ENCODE assay signal across 34 cellular contexts in the genomic region with DNA sequence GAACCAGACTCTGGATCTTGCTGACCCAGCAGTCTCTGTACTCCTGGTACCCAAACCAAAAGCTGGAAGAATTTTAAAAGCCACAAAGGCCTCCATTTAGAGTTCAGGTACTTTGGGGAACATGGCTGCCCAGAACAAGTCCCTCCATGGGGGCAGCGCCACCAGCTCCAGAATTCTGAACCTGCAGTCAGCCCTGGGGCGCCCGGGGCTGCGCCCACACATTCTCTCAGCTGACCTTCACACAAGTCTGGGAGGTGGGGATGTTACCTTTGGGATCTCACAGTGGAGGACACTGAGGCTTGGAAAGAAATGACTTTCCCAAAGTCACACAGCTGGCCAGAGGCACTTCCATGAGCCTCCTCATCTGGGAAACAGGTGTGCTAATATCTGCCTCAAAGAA.
"Had no signal": no experiment of that assay in that cellular context is flagged by ENCODE, and none has a peak within 500 bp of the region (broad histone marks: within the 10 kb centered on the region; RNA-seq: fewer than 3 reads in every experiment).

No MANE protein-coding gene starts in this region.

- H3K4me1 ChIP-seq: ascending aorta, breast epithelium had no signal

- H3K36me3 Mint-ChIP-seq: activated CD4-positive, alpha-beta memory T cell treated with anti-CD3 and anti-CD28 coated beads for 36 hours; activated naive CD4-positive, alpha-beta T cell treated with anti-CD3 and anti-CD28 coated beads, Interleukin-2, amount 10 ng/mL, durations not matched to agents 7 days and 5 days; activated naive CD4-positive, alpha-beta T cell treated with anti-CD3 and anti-CD28 coated beads, Interleukin-2, amount 50 U/mL, for 24 hours; activated naive CD8-positive, alpha-beta T cell; activated naive CD8-positive, alpha-beta T cell treated with anti-CD3 and anti-CD28 coated beads, Interleukin-2, amount 10 ng/mL, durations not matched to agents 7 days and 5 days had no signal

- H3K27ac ChIP-seq: ascending aorta, brain microvascular endothelial cell, breast epithelium, VCaP had no signal

- H3K4me3 Mint-ChIP-seq: activated B cell treated with CpG ODN at 0.5 μM for 24 hours; activated CD4-positive, alpha-beta memory T cell treated with anti-CD3 and anti-CD28 coated beads for 36 hours; activated CD4-positive, alpha-beta T cell treated with anti-CD3 and anti-CD28 coated beads, Interleukin-2, amount 10 ng/mL, durations not matched to agents 24 days and 14 days; activated CD8-positive, alpha-beta T cell treated with anti-CD3 and anti-CD28 coated beads for 36 hours; activated naive CD4-positive, alpha-beta T cell treated with anti-CD3 and anti-CD28 coated beads, Interleukin-2, amount 10 ng/mL, durations not matched to agents 7 days and 5 days; activated naive CD4-positive, alpha-beta T cell treated with anti-CD3 and anti-CD28 coated beads, Interleukin-2, amount 50 U/mL, for 24 hours; activated naive CD8-positive, alpha-beta T cell; activated naive CD8-positive, alpha-beta T cell treated with anti-CD3 and anti-CD28 coated beads, Interleukin-2, amount 10 ng/mL, durations not matched to agents 7 days and 5 days; activated naive CD8-positive, alpha-beta T cell treated with anti-CD3 and anti-CD28 coated beads, Interleukin-2, amount 50 U/mL, for 24 hours; activated T-cell treated with anti-CD3 and anti-CD28 coated beads, Interleukin-2, amount 50 U/mL, for 4 hours; activated T-cell treated with anti-CD3 and anti-CD28 coated beads, Interleukin-2, amount 50 U/mL, for 72 hours; activated T-helper 1 cell treated with anti-CD3 and anti-CD28 coated beads, Interleukin-12 subunit alpha, Interleukin-12 subunit beta, Interleukin-2, Interleukin-4 antibody, amounts not matched to agents 30 ng/mL and 10 ng/mL and 1 ng/mL, durations not matched to agents 14 hours and 24 hours and 36 hours; activated T-helper 17 cell treated with anti-CD3 and anti-CD28 coated beads, Interleukin-2, amount 50 U/mL, for 72 hours; T-helper 1 cell treated with Interleukin-12 subunit alpha and Interleukin-12 subunit beta and Interleukin-4 antibody, amounts not matched to agents 30 μg/mL and 1 μg/mL, for 36 hours; T-helper 2 cell treated with Interferon-gamma antibody and Interleukin-4, amounts not matched to agents 5 μg/mL and 100 μg/mL, for 36 hours had no signal

- FAIRE-seq: TTC549 had no signal

- ATAC-seq: activated CD8-positive, alpha-beta T cell treated with anti-CD3 and anti-CD28 coated beads for 36 hours; activated naive CD8-positive, alpha-beta T cell treated with anti-CD3 and anti-CD28 coated beads, Interleukin-2, amount 50 U/mL, for 24 hours; activated T-cell treated with anti-CD3 and anti-CD28 coated beads, Interleukin-2, amount 50 U/mL, for 4 hours; activated T-cell treated with anti-CD3 and anti-CD28 coated beads, Interleukin-2, amount 50 U/mL, for 72 hours; activated T-helper 17 cell treated with anti-CD3 and anti-CD28 coated beads, Interleukin-2, amount 50 U/mL, for 72 hours had no signal

- H3K27me3 ChIP-seq: ascending aorta, breast epithelium had no signal

- H3K9me3 ChIP-seq: ascending aorta, breast epithelium had no signal

- H3K27me3 Mint-ChIP-seq: activated naive CD8-positive, alpha-beta T cell had no signal

- H3K4me1 Mint-ChIP-seq: activated B cell treated with CpG ODN at 0.5 μM for 24 hours; activated CD4-positive, alpha-beta T cell treated with anti-CD3 and anti-CD28 coated beads, Interleukin-2, amount 10 ng/mL, durations not matched to agents 24 days and 14 days; activated naive CD4-positive, alpha-beta T cell treated with anti-CD3 and anti-CD28 coated beads, Interleukin-2, amount 10 ng/mL, durations not matched to agents 7 days and 5 days; activated naive CD4-positive, alpha-beta T cell treated with anti-CD3 and anti-CD28 coated beads, Interleukin-2, amount 50 U/mL, for 24 hours; activated naive CD8-positive, alpha-beta T cell treated with anti-CD3 and anti-CD28 coated beads, Interleukin-2, amount 50 U/mL, for 24 hours; activated T-helper 17 cell treated with anti-CD3 and anti-CD28 coated beads, Interleukin-2, amount 50 U/mL, for 72 hours had no signal

- H3K4me3 ChIP-seq: ascending aorta, breast epithelium had no signal

- H3K27ac Mint-ChIP-seq: activated B cell treated with CpG ODN at 0.5 μM for 24 hours; activated CD4-positive, alpha-beta memory T cell treated with anti-CD3 and anti-CD28 coated beads for 36 hours; activated CD4-positive, alpha-beta T cell treated with anti-CD3 and anti-CD28 coated beads, Interleukin-2, amount 10 ng/mL, durations not matched to agents 24 days and 14 days; activated CD8-positive, alpha-beta T cell treated with anti-CD3 and anti-CD28 coated beads for 36 hours; activated naive CD4-positive, alpha-beta T cell treated with anti-CD3 and anti-CD28 coated beads, Interleukin-2, amount 10 ng/mL, durations not matched to agents 7 days and 5 days; activated naive CD4-positive, alpha-beta T cell treated with anti-CD3 and anti-CD28 coated beads, Interleukin-2, amount 50 U/mL, for 24 hours; activated naive CD8-positive, alpha-beta T cell; activated naive CD8-positive, alpha-beta T cell treated with anti-CD3 and anti-CD28 coated beads, Interleukin-2, amount 10 ng/mL, durations not matched to agents 7 days and 5 days; activated naive CD8-positive, alpha-beta T cell treated with anti-CD3 and anti-CD28 coated beads, Interleukin-2, amount 50 U/mL, for 24 hours; activated T-cell treated with anti-CD3 and anti-CD28 coated beads, Interleukin-2, amount 50 U/mL, for 72 hours; activated T-helper 1 cell treated with anti-CD3 and anti-CD28 coated beads, Interleukin-12 subunit alpha, Interleukin-12 subunit beta, Interleukin-2, Interleukin-4 antibody, amounts not matched to agents 30 ng/mL and 10 ng/mL and 1 ng/mL, durations not matched to agents 14 hours and 24 hours and 36 hours; activated T-helper 17 cell treated with anti-CD3 and anti-CD28 coated beads, Interleukin-2, amount 50 U/mL, for 72 hours; T-helper 1 cell treated with Interleukin-12 subunit alpha and Interleukin-12 subunit beta and Interleukin-4 antibody, amounts not matched to agents 30 μg/mL and 1 μg/mL, for 36 hours; T-helper 2 cell treated with Interferon-gamma antibody and Interleukin-4, amounts not matched to agents 5 μg/mL and 100 μg/mL, for 36 hours had no signal

- H3K9me3 Mint-ChIP-seq: activated B cell treated with CpG ODN at 0.5 μM for 24 hours; activated CD4-positive, alpha-beta memory T cell treated with anti-CD3 and anti-CD28 coated beads for 36 hours; activated CD4-positive, alpha-beta T cell treated with anti-CD3 and anti-CD28 coated beads, Interleukin-2, amount 10 ng/mL, durations not matched to agents 24 days and 14 days; activated CD8-positive, alpha-beta T cell treated with anti-CD3 and anti-CD28 coated beads for 36 hours; activated naive CD4-positive, alpha-beta T cell treated with anti-CD3 and anti-CD28 coated beads, Interleukin-2, amount 10 ng/mL, durations not matched to agents 7 days and 5 days; activated naive CD4-positive, alpha-beta T cell treated with anti-CD3 and anti-CD28 coated beads, Interleukin-2, amount 50 U/mL, for 24 hours; activated naive CD8-positive, alpha-beta T cell treated with anti-CD3 and anti-CD28 coated beads, Interleukin-2, amount 10 ng/mL, durations not matched to agents 7 days and 5 days; activated naive CD8-positive, alpha-beta T cell treated with anti-CD3 and anti-CD28 coated beads, Interleukin-2, amount 50 U/mL, for 24 hours; activated T-cell treated with anti-CD3 and anti-CD28 coated beads, Interleukin-2, amount 50 U/mL, for 4 hours; activated T-cell treated with anti-CD3 and anti-CD28 coated beads, Interleukin-2, amount 50 U/mL, for 72 hours; activated T-helper 1 cell treated with anti-CD3 and anti-CD28 coated beads, Interleukin-12 subunit alpha, Interleukin-12 subunit beta, Interleukin-2, Interleukin-4 antibody, amounts not matched to agents 30 ng/mL and 10 ng/mL and 1 ng/mL, durations not matched to agents 14 hours and 24 hours and 36 hours; activated T-helper 17 cell treated with anti-CD3 and anti-CD28 coated beads, Interleukin-2, amount 50 U/mL, for 72 hours; T-helper 1 cell treated with Interleukin-12 subunit alpha and Interleukin-12 subunit beta and Interleukin-4 antibody, amounts not matched to agents 30 μg/mL and 1 μg/mL, for 36 hours; T-helper 2 cell treated with Interferon-gamma antibody and Interleukin-4, amounts not matched to agents 5 μg/mL and 100 μg/mL, for 36 hours had no signal

- DNase-seq: activated B cell treated with CpG ODN at 0.5 μM for 24 hours; activated CD4-positive, alpha-beta memory T cell treated with anti-CD3 and anti-CD28 coated beads for 36 hours; activated CD4-positive, alpha-beta T cell treated with anti-CD3 and anti-CD28 coated beads for 4 hours; activated CD4-positive, alpha-beta T cell treated with anti-CD3 and anti-CD28 coated beads, Interleukin-2, amount 10 ng/mL, durations not matched to agents 24 days and 14 days; activated CD4-positive, alpha-beta T cell treated with anti-CD3 and anti-CD28 coated beads, Interleukin-2, amount 50 U/mL, for 1 hour; activated CD4-positive, alpha-beta T cell treated with anti-CD3 and anti-CD28 coated beads, Interleukin-2, amount 50 U/mL, for 4 hours; activated CD4-positive, CD25-positive, alpha-beta regulatory T cell treated with anti-CD3 and anti-CD28 coated beads, Interleukin-2, amount 50 U/mL, for 72 hours; activated CD8-positive, alpha-beta memory T cell treated with anti-CD3 and anti-CD28 coated beads, Interleukin-2, amount 50 U/mL, for 4 hours; activated CD8-positive, alpha-beta T cell treated with anti-CD3 and anti-CD28 coated beads for 36 hours; activated effector memory CD4-positive, alpha-beta T cell treated with anti-CD3 and anti-CD28 coated beads, Interleukin-2, amount 50 U/mL, for 16 hours; activated gamma-delta T cell treated with Interleukin-2 at 50 U/mL for 16 hours; activated naive CD4-positive, alpha-beta T cell; activated naive CD4-positive, alpha-beta T cell treated with anti-CD3 and anti-CD28 coated beads, Interleukin-2, amount 10 ng/mL, durations not matched to agents 7 days and 5 days; activated naive CD8-positive, alpha-beta T cell treated with anti-CD3 and anti-CD28 coated beads, Interleukin-2, amount 10 ng/mL, durations not matched to agents 7 days and 5 days; activated naive CD8-positive, alpha-beta T cell treated with anti-CD3 and anti-CD28 coated beads, Interleukin-2, amount 50 U/mL, for 24 hours; activated T-cell treated with anti-CD3 and anti-CD28 coated beads for 4 hours; activated T-cell treated with anti-CD3 and anti-CD28 coated beads, Interleukin-2, amount 50 U/mL, for 1 hour; activated T-cell treated with anti-CD3 and anti-CD28 coated beads, Interleukin-2, amount 50 U/mL, for 4 hours; activated T-cell treated with anti-CD3 and anti-CD28 coated beads, Interleukin-2, amount 50 U/mL, for 72 hours; brain microvascular endothelial cell; central memory CD4-positive, alpha-beta T cell; T-helper 1 cell; T-helper 2 cell; T-helper 9 cell had no signal

- H3K36me3 ChIP-seq: ascending aorta, brain microvascular endothelial cell, breast epithelium had no signal
